ENCODE assay signal across 31 cellular contexts in the genomic region with DNA sequence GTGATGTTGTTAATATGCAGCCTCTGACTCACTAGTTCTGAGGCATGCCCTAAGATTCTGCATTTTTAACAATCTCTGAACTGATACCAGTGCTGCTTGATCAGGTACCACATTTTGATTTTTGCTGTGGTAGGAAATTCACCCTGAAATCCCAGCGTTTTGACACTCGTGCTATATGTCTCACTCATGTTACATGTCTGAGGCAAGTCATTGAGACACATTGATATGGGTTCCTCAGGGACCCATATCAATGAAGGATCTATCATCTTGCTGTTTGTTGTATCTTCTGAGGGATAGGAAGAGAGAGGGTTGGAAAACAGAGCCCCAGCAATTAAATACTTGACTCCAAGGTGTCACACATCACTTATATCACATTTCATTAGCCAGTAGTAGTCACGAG.
DNase-seq lines count a peak whose midpoint lies in the region; TF ChIP-seq lines count a peak whose summit lies in the region.
"Had no signal": no experiment of that assay in that cellular context is flagged by ENCODE, and none has a peak within 500 bp of the region (broad histone marks: within the 10 kb centered on the region; RNA-seq: fewer than 3 reads in every experiment).

No MANE protein-coding gene starts in this region.

- TF ChIP-seq RAD21 in neural cell (conservative IDR thresholded peaks at IDR 0.05) = no peak

- no peaks in the 10 kb centered on the region for H3F3A ChIP-seq in neural cell (ENCODE audit: insufficient read depth, low read length, poor library complexity, severe bottlenecking)

- no peak overlapping the region for H3K4me2 ChIP-seq in neural cell (ENCODE audit: low read length)
- H3K4me2 ChIP-seq: A549; BLaER1; BLaER1 treated with 17β-estradiol and CSF1 and Interleukin-3, amounts not matched to agents 10 nM and 100 nM had no signal

- H3K9me3 Mint-ChIP-seq in activated T-helper 2 cell treated with anti-CD3 and anti-CD28 coated beads, Interferon-gamma antibody, Interleukin-2, Interleukin-4, amounts not matched to agents 10 μg/mL and 5 μg/mL and 100 μg/mL, durations not matched to agents 14 hours and 24 hours and 36 hours = peaks cover under 1% of the 10 kb centered on the region
- H3K9me3 Mint-ChIP-seq: CD8-positive, alpha-beta T cell had no signal

- H3K4me3 ChIP-seq in neural cell (ENCODE audit: low read length) = no peak overlapping the region
- H3K4me3 ChIP-seq: A549; BLaER1; BLaER1 treated with 17β-estradiol and CSF1 and Interleukin-3, amounts not matched to agents 10 nM and 100 nM had no signal

- H3K27me3 ChIP-seq in neural cell (ENCODE audit: insufficient read depth, low read depth, low read length) = no peaks in the 10 kb centered on the region
- H3K27me3 ChIP-seq: BE2C; BLaER1; BLaER1 treated with 17β-estradiol and CSF1 and Interleukin-3, amounts not matched to agents 10 nM and 100 nM had no signal

- intact Hi-C loops in activated T-helper 2 cell treated with anti-CD3 and anti-CD28 coated beads, Interferon-gamma antibody, Interleukin-2, Interleukin-4, amounts not matched to agents 10 μg/mL and 5 μg/mL and 100 μg/mL, durations not matched to agents 14 hours and 24 hours and 36 hours (cut with micrococcal nuclease) = no loop called here

- H3K4me1 Mint-ChIP-seq in activated T-helper 2 cell treated with anti-CD3 and anti-CD28 coated beads, Interferon-gamma antibody, Interleukin-2, Interleukin-4, amounts not matched to agents 10 μg/mL and 5 μg/mL and 100 μg/mL, durations not matched to agents 14 hours and 24 hours and 36 hours (ENCODE audit: low read depth) = no peaks in the 10 kb centered on the region
- H3K4me1 Mint-ChIP-seq: B cell; CD14-positive monocyte; CD4-positive, alpha-beta memory T cell; CD4-positive, CD25-positive, alpha-beta regulatory T cell; CD8-positive, alpha-beta memory T cell had no signal

- no peaks in the 10 kb centered on the region for H3K79me2 ChIP-seq in neural cell (replicated peaks; ENCODE audit: insufficient read depth, low read length)

- H2AFZ ChIP-seq in neural cell (ENCODE audit: low read depth, low read length) = no peak overlapping the region

- no peaks in the 10 kb centered on the region for H3K27me3 Mint-ChIP-seq in activated T-helper 2 cell treated with anti-CD3 and anti-CD28 coated beads, Interferon-gamma antibody, Interleukin-2, Interleukin-4, amounts not matched to agents 10 μg/mL and 5 μg/mL and 100 μg/mL, durations not matched to agents 14 hours and 24 hours and 36 hours (ENCODE audit: low read depth)
- H3K27me3 Mint-ChIP-seq: B cell; CD4-positive, alpha-beta T cell; CD4-positive, CD25-positive, alpha-beta regulatory T cell; CD8-positive, alpha-beta memory T cell had no signal

- H3K36me3 ChIP-seq in neural cell (ENCODE audit: insufficient read depth, low read length) = no peaks in the 10 kb centered on the region
- H3K36me3 ChIP-seq: BE2C; BLaER1; BLaER1 treated with 17β-estradiol and CSF1 and Interleukin-3, amounts not matched to agents 10 nM and 100 nM had no signal

- no peak overlapping the region for H3K27ac Mint-ChIP-seq in activated T-helper 2 cell treated with anti-CD3 and anti-CD28 coated beads, Interferon-gamma antibody, Interleukin-2, Interleukin-4, amounts not matched to agents 10 μg/mL and 5 μg/mL and 100 μg/mL, durations not matched to agents 14 hours and 24 hours and 36 hours
- H3K27ac Mint-ChIP-seq: B cell; CD14-positive monocyte; CD4-positive, alpha-beta memory T cell; CD4-positive, alpha-beta T cell; CD4-positive, CD25-positive, alpha-beta regulatory T cell; CD8-positive, alpha-beta memory T cell; CD8-positive, alpha-beta T cell had no signal

- no peak overlapping the region for H3K27ac ChIP-seq in neural cell (ENCODE audit: low read length)
- H3K27ac ChIP-seq: 22Rv1; A549; BLaER1; BLaER1 treated with 17β-estradiol and CSF1 and Interleukin-3, amounts not matched to agents 10 nM and 100 nM; C4-2B had no signal

- H3K4me3 Mint-ChIP-seq in activated T-helper 2 cell treated with anti-CD3 and anti-CD28 coated beads, Interferon-gamma antibody, Interleukin-2, Interleukin-4, amounts not matched to agents 10 μg/mL and 5 μg/mL and 100 μg/mL, durations not matched to agents 14 hours and 24 hours and 36 hours (ENCODE audit: low read depth) = no peak overlapping the region
- H3K4me3 Mint-ChIP-seq: B cell; CD14-positive monocyte; CD4-positive, alpha-beta memory T cell; CD4-positive, alpha-beta T cell; CD4-positive, CD25-positive, alpha-beta regulatory T cell; CD8-positive, alpha-beta memory T cell; CD8-positive, alpha-beta T cell had no signal

- no peaks in the 10 kb centered on the region for H3K9me2 ChIP-seq in neural cell (ENCODE audit: insufficient read depth, low read length)

- no peaks in the 10 kb centered on the region for H4K20me1 ChIP-seq in neural cell (ENCODE audit: insufficient read depth)
- H4K20me1 ChIP-seq: BLaER1; BLaER1 treated with 17β-estradiol and CSF1 and Interleukin-3, amounts not matched to agents 10 nM and 100 nM had no signal

- DNase-seq in renal cortical epithelial cell (ENCODE audit: low read depth) (peak; percentile 1), NOMO-1 treated with DMSO at 0.1 percent for 48 hours (lab: John Stamatoyannopoulos, UW; ENCODE audit: unreplicated experiment) (no peak)
- no peak for DNase-seq in activated T-helper 2 cell treated with anti-CD3 and anti-CD28 coated beads, Interferon-gamma antibody, Interleukin-2, Interleukin-4, amounts not matched to agents 10 μg/mL and 5 μg/mL and 100 μg/mL, durations not matched to agents 14 hours and 24 hours and 36 hours (ENCODE audit: low spot score)
- DNase-seq: 8988T; ACHN; AML-193; BE2C; C1 segment of cervical spinal cord; Caco-2; Calu3; CD4-positive, alpha-beta memory T cell; CD4-positive, alpha-beta T cell; CD4-positive, CD25-positive, alpha-beta regulatory T cell; CD8-positive, alpha-beta memory T cell; CD8-positive, alpha-beta T cell; COR-L47; DMS 273 treated with DMSO at 0.1 percent for 48 hours; DMS153; DMS53; DMS79; DMS79 treated with DMSO at 0.1 percent for 48 hours; DND-41; EL had no signal

- peak; percentile 94 for TF ChIP-seq EP300 in neural cell (conservative IDR thresholded peaks at IDR 0.05; ENCODE audit: poor library complexity, severe bottlenecking)

- H3K9me3 ChIP-seq in neural cell (ENCODE audit: low read length) = no peaks in the 10 kb centered on the region
- H3K9me3 ChIP-seq: A549; BE2C; BLaER1; BLaER1 treated with 17β-estradiol and CSF1 and Interleukin-3, amounts not matched to agents 10 nM and 100 nM; Caco-2 had no signal

- H3K9ac ChIP-seq in neural cell (ENCODE audit: low read length) = no peak overlapping the region
- H3K9ac ChIP-seq: BLaER1; BLaER1 treated with 17β-estradiol and CSF1 and Interleukin-3, amounts not matched to agents 10 nM and 100 nM had no signal

- no peak for TF ChIP-seq CTCF in neural cell (IDR thresholded peaks at IDR 0.05; ENCODE audit: poor library complexity, severe bottlenecking)

- no peaks in the 10 kb centered on the region for H3K36me3 Mint-ChIP-seq in activated T-helper 2 cell treated with anti-CD3 and anti-CD28 coated beads, Interferon-gamma antibody, Interleukin-2, Interleukin-4, amounts not matched to agents 10 μg/mL and 5 μg/mL and 100 μg/mL, durations not matched to agents 14 hours and 24 hours and 36 hours (ENCODE audit: low read depth)
- H3K36me3 Mint-ChIP-seq: CD14-positive monocyte; CD4-positive, CD25-positive, alpha-beta regulatory T cell; CD8-positive, alpha-beta T cell had no signal

TF ChIP-seq in neural cell, 6 proteins besides CTCF, POLR2A, EP300 and RAD21:
- TF ChIP-seq POLR2AphosphoS5 (IDR thresholded peaks at IDR 0.05) (peak; percentile 69), MXI1 (conservative IDR thresholded peaks at IDR 0.05; ENCODE audit: poor library complexity, severe bottlenecking) (no peak), SMC3 (conservative IDR thresholded peaks at IDR 0.05; ENCODE audit: poor library complexity) (no peak)
TF ChIP-seq in neural cell: peak in this region for 1.
